Comparison of ENCODE assay signal across 1 cellular context in genomic region chr1:45752441-45753052, GRCh38.
TF ChIP-seq lines count a peak whose summit lies in the region.

No MANE protein-coding gene starts in this region.

TF ChIP-seq in HepG2, 621 proteins besides CTCF, POLR2A, EP300 and RAD21 (continued from another document and continues in another):
- TF ChIP-seq ZNF142 (CRISPR knock-in tag; IDR thresholded peaks at IDR 0.05) (no peak), ZNF382 (CRISPR knock-in tag; IDR thresholded peaks at IDR 0.05; ENCODE audit: borderline replicate concordance) (no peak), SSRP1 (CRISPR knock-in tag; IDR thresholded peaks at IDR 0.05) (no peak), DDIT3 (CRISPR knock-in tag; IDR thresholded peaks at IDR 0.05) (no peak), GLMP (CRISPR knock-in tag; IDR thresholded peaks at IDR 0.05; ENCODE audit: borderline replicate concordance) (no peak), ZNF543 (CRISPR knock-in tag; IDR thresholded peaks at IDR 0.05) (no peak), ZNF574 (CRISPR knock-in tag; IDR thresholded peaks at IDR 0.05) (peak; percentile 35; the same call in 1 of the 2 replicates), ZNF264 (CRISPR knock-in tag; IDR thresholded peaks at IDR 0.05) (peak; percentile 44; the same call in 1 of the 2 replicates), ATF1 (CRISPR knock-in tag; IDR thresholded peaks at IDR 0.05) (no peak), HOXA7 (CRISPR knock-in tag; IDR thresholded peaks at IDR 0.05) (no peak), TOE1 (CRISPR knock-in tag; IDR thresholded peaks at IDR 0.05) (no peak), FOXO4 (CRISPR knock-in tag; conservative IDR thresholded peaks at IDR 0.05) (no peak), ZNF530 (CRISPR knock-in tag; IDR thresholded peaks at IDR 0.05; ENCODE audit: low read depth) (no peak), CREM (IDR thresholded peaks at IDR 0.05) (0 out of 2 replicates have a peak, but pooled peaks have one; percentile 6), CREM (CRISPR knock-in tag; IDR thresholded peaks at IDR 0.05) (no peak), CCDC6 (CRISPR knock-in tag; IDR thresholded peaks at IDR 0.05) (peak; percentile 73; the same call in 1 of the 2 replicates), ARID3A (IDR thresholded peaks at IDR 0.05; ENCODE audit: low read depth, low read length) (no peak), ATF6 (CRISPR knock-in tag; conservative IDR thresholded peaks at IDR 0.05) (no peak), ARID5B (CRISPR knock-in tag; IDR thresholded peaks at IDR 0.05) (peak; percentile 48; the same call in 1 of the 2 replicates), FLYWCH1 (CRISPR knock-in tag; IDR thresholded peaks at IDR 0.05) (no peak), ATF2 (CRISPR knock-in tag; IDR thresholded peaks at IDR 0.05) (peak; percentile 65), ZNF75D (CRISPR knock-in tag; IDR thresholded peaks at IDR 0.05; ENCODE audit: borderline replicate concordance) (no peak), KAT7 (CRISPR knock-in tag; IDR thresholded peaks at IDR 0.05; ENCODE audit: borderline replicate concordance) (0 out of 2 replicates have a peak, but pooled peaks have one; percentile 20), DNMT1 (CRISPR knock-in tag; IDR thresholded peaks at IDR 0.05) (no peak), TEAD3 (CRISPR knock-in tag; optimal IDR thresholded peaks at IDR 0.05; ENCODE audit: borderline replicate concordance) (peak; percentile 94), ATF7 (IDR thresholded peaks at IDR 0.05) (no peak), ATF7 (CRISPR knock-in tag; IDR thresholded peaks at IDR 0.05) (no peak), AKAP8 (CRISPR knock-in tag; IDR thresholded peaks at IDR 0.05) (no peak), SNAPC5 (CRISPR knock-in tag; IDR thresholded peaks at IDR 0.05; ENCODE audit: borderline replicate concordance) (no peak)
